In the genomic region with DNA sequence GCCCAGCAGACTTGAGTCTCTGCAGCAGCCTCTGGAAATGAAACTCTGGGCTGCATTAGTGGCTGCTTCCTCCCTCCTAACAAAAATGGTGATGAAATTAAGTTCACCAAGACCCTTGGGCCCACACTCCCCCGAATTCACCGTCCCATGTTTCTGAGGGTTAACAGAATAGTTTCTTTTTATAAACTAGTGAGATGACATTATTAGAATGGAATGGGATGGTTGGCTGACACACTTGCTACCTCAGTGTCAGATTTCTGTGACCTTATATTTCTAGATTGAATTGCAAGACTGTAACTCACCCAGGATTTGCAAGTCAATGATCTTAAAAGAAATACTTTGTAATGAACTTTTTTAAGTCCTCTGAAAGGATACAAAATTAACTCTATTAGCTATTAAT, we compare ENCODE assay signal across 13 cellular contexts.
A peak's percentile ranks its signal among the peaks of the same experiment; 100 is the strongest.
DNase-seq lines count a peak whose midpoint lies in the region; TF ChIP-seq lines count a peak whose summit lies in the region.
"Had no signal": no experiment of that assay in that cellular context is flagged by ENCODE, and none has a peak within 500 bp of the region (broad histone marks: within the 10 kb centered on the region; RNA-seq: fewer than 3 reads in every experiment).

No MANE protein-coding gene starts in this region.

- no peaks in the 10 kb centered on the region for H3K36me3 Mint-ChIP-seq in activated naive CD4-positive, alpha-beta T cell treated with anti-CD3 and anti-CD28 coated beads, Interleukin-2, amount 10 ng/mL, durations not matched to agents 7 days and 5 days

- H3K4me3 ChIP-seq in fibroblast of villous mesenchyme (ENCODE audit: low read depth, low read length) (no peak overlapping the region), A673 (ENCODE audit: low read depth, low read length, poor library complexity, severe bottlenecking) (no peak overlapping the region)

- peaks cover 4% of the 10 kb centered on the region for H3K27me3 Mint-ChIP-seq in activated naive CD4-positive, alpha-beta T cell treated with anti-CD3 and anti-CD28 coated beads, Interleukin-2, amount 10 ng/mL, durations not matched to agents 7 days and 5 days

- H3K4me3 Mint-ChIP-seq in activated naive CD4-positive, alpha-beta T cell treated with anti-CD3 and anti-CD28 coated beads, Interleukin-2, amount 10 ng/mL, durations not matched to agents 7 days and 5 days, result no peak overlapping the region

- CTCF ChIA-PET in A673 (lab: Charles Lee), result no interaction called here
- CTCF ChIA-PET in activated naive CD4-positive, alpha-beta T cell treated with anti-CD3 and anti-CD28 coated beads, Interleukin-2, amount 10 ng/mL, durations not matched to agents 7 days and 5 days (lab: Charles Lee), result no interaction called here

- POLR2A ChIA-PET in A673 (lab: Charles Lee; ENCODE audit: low non-redundant PET), result no interaction called here

- H3K9me3 ChIP-seq in A673 (ENCODE audit: low read depth, low read length, poor library complexity, severe bottlenecking), result no peaks in the 10 kb centered on the region

- H3K27me3 ChIP-seq in A673 (replicated peaks; ENCODE audit: insufficient read depth, low read depth, low read length, poor library complexity), result no peaks in the 10 kb centered on the region

- intact Hi-C loops in A673 (cut with micrococcal nuclease; ENCODE audit: unreplicated experiment), result no loop called here

- H3K36me3 ChIP-seq in A673 (ENCODE audit: insufficient read depth, low read length, poor library complexity, severe bottlenecking), result no peaks in the 10 kb centered on the region

- H3K27ac ChIP-seq in A673 (ENCODE audit: low read depth, low read length, poor library complexity, severe bottlenecking), result no peak overlapping the region

- no peaks in the 10 kb centered on the region for H3K4me1 ChIP-seq in A673 (ENCODE audit: insufficient read depth, low read length, poor library complexity, severe bottlenecking)

- DNase-seq in EL (peak; percentile 84), T1000 (lab: John Stamatoyannopoulos, UW) (peak; percentile 7), fibroblast of villous mesenchyme (ENCODE audit: low read depth) (peak; percentile 76), renal cortical epithelial cell (ENCODE audit: low read depth) (peak; percentile 94), CD1c-positive myeloid dendritic cell (ENCODE audit: extremely low spot score) (no peak), A673 (ENCODE audit: low spot score) (no peak), SKM-1 treated with dmso at 0.1 percent for 144 hours (lab: John Stamatoyannopoulos, UW; ENCODE audit: unreplicated experiment) (no peak)
- no peak for DNase-seq in activated naive CD4-positive, alpha-beta T cell treated with anti-CD3 and anti-CD28 coated beads, Interleukin-2, amount 10 ng/mL, durations not matched to agents 7 days and 5 days
- DNase-seq: DMS 273 treated with DMSO at 0.1 percent for 48 hours; head of caudate nucleus; SHP77 treated with DMSO at 0.1 percent for 48 hours; stimulated activated CD4-positive, alpha-beta T cell treated with anti-CD3 and anti-CD28 coated beads, Interleukin-2, amount 100 ng/mL, for 48 hours; substantia nigra had no signal

- no TSS peak for BruUV-seq in A673 (replicated peaks; lab: Mats Ljungman, UMichigan)

- TF ChIP-seq CTCF in fibroblast of villous mesenchyme (IDR thresholded peaks at IDR 0.05; ENCODE audit: insufficient read depth, low read depth, low read length), result no peak
- no peak for TF ChIP-seq CTCF in A673 (conservative IDR thresholded peaks at IDR 0.05; ENCODE audit: low read depth, low read length)

- H3K9me3 Mint-ChIP-seq in activated naive CD4-positive, alpha-beta T cell treated with anti-CD3 and anti-CD28 coated beads, Interleukin-2, amount 10 ng/mL, durations not matched to agents 7 days and 5 days, result no peaks in the 10 kb centered on the region

- H3K27ac Mint-ChIP-seq in activated naive CD4-positive, alpha-beta T cell treated with anti-CD3 and anti-CD28 coated beads, Interleukin-2, amount 10 ng/mL, durations not matched to agents 7 days and 5 days, result no peak overlapping the region

- no peaks in the 10 kb centered on the region for H3K4me1 Mint-ChIP-seq in activated naive CD4-positive, alpha-beta T cell treated with anti-CD3 and anti-CD28 coated beads, Interleukin-2, amount 10 ng/mL, durations not matched to agents 7 days and 5 days

Comparison
In these comparisons a context has a peak if more than half of its experiments do, and no peak if none do; other contexts are left out.
1. DNase-seq: peak in EL (single experiment), T1000 (single experiment), fibroblast of villous mesenchyme (single experiment) and renal cortical epithelial cell (single experiment); none in CD1c-positive myeloid dendritic cell (single experiment), A673 (single experiment), activated naive CD4-positive, alpha-beta T cell treated with anti-CD3 and anti-CD28 coated beads, Interleukin-2, amount 10 ng/mL, durations not matched to agents 7 days and 5 days (single experiment) and SKM-1 treated with dmso at 0.1 percent for 144 hours (single experiment).